32 cellular contexts compared by ENCODE assay signal in the genomic region with DNA sequence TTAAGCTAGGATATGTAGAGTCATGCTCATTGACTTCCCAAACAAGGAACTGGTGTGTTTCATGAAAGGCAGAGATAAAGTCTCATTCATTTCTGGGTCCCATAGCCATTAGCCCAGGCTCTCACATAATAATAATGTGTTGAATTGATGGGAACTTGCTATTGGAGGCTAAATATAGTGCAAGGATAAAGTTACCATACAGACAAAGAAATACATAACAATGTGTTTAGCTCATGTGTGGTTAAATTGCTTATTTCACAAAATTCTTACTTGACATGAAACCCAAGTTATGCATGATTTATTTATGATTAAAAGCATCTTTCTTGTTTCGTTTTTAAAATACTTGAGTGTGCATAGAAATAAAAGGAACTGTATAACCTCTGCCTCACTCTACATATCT. TPM values are rescaled to one million over a fixed set of nuclear protein-coding genes. Genes with fewer than 3 reads are reported as not detected.
A peak's percentile ranks its signal among the peaks of the same experiment; 100 is the strongest.
DNase-seq lines count a peak whose midpoint lies in the region; ATAC-seq and TF ChIP-seq lines count a peak whose summit lies in the region.
"Had no signal": no experiment of that assay in that cellular context is flagged by ENCODE, and none has a peak within 500 bp of the region (broad histone marks: within the 10 kb centered on the region; RNA-seq: fewer than 3 reads in every experiment).

No MANE protein-coding gene starts in this region.

- H3K9me3 Mint-ChIP-seq in activated naive CD4-positive, alpha-beta T cell treated with anti-CD3 and anti-CD28 coated beads for 36 hours, result no peaks in the 10 kb centered on the region
- H3K9me3 Mint-ChIP-seq: CD4-positive, alpha-beta T cell; GM23338; stimulated activated naive CD8-positive, alpha-beta T cell treated with anti-CD3 and anti-CD28 coated beads, Interleukin-15, Interleukin-2, amounts not matched to agents 100 ng/mL and 50 ng/mL, for 24 hours had no signal

- ATAC-seq in Right ventricle myocardium superior (ENCODE audit: poor library complexity) (no peak), GM21360 (IDR thresholded peaks at IDR 0.05; ENCODE audit: unreplicated experiment) (no peak)
- ATAC-seq: GM23338, heart left ventricle, left ventricle myocardium superior, right cardiac atrium, Right ventricle myocardium inferior had no signal

- H3K4me3 Mint-ChIP-seq in activated naive CD4-positive, alpha-beta T cell treated with anti-CD3 and anti-CD28 coated beads for 36 hours, result no peak overlapping the region
- H3K4me3 Mint-ChIP-seq: CD4-positive, alpha-beta T cell; GM23338; naive B cell; stimulated activated naive CD8-positive, alpha-beta T cell treated with anti-CD3 and anti-CD28 coated beads, Interleukin-15, Interleukin-2, amounts not matched to agents 100 ng/mL and 50 ng/mL, for 24 hours; T-helper 2 cell treated with Interferon-gamma antibody and Interleukin-4, amounts not matched to agents 5 μg/mL and 100 μg/mL, for 36 hours had no signal

- DNase-seq in AG09319 (ENCODE audit: extremely low read depth, low read depth) (peak; percentile 37), GM06990 (ENCODE audit: extremely low read depth, insufficient read length) (peak; percentile 5), amniotic epithelial cell (ENCODE audit: low read depth) (peak; percentile 43), fibroblast of the aortic adventitia (ENCODE audit: low read depth) (peak; percentile 39), Right ventricle myocardium superior (no peak), NCI-H82 treated with DMSO at 0.1 percent for 48 hours (lab: John Stamatoyannopoulos, UW; ENCODE audit: unreplicated experiment) (no peak)
- DNase-seq in activated naive CD4-positive, alpha-beta T cell treated with anti-CD3 and anti-CD28 coated beads for 36 hours, result no peak
- DNase-seq: activated CD4-positive, alpha-beta T cell treated with anti-CD3 and anti-CD28 coated beads, Interleukin-2, amount 50 U/mL, for 48 hours; activated CD4-positive, CD25-positive, alpha-beta regulatory T cell treated with anti-CD3 and anti-CD28 coated beads, Interleukin-2, amount 50 U/mL, for 72 hours; activated gamma-delta T cell treated with Interleukin-2 at 50 U/mL for 16 hours; activated T-cell treated with anti-CD3 and anti-CD28 coated beads, Interleukin-2, amount 50 U/mL, for 48 hours; CD4-positive, alpha-beta T cell; heart left ventricle; left ventricle myocardium superior; MV-4-11; naive B cell; NCI-H146; NCI-H226; NCI-H69; PC-9; posterior cingulate gyrus; right cardiac atrium; stimulated activated CD4-positive, alpha-beta T cell treated with anti-CD3 and anti-CD28 coated beads, Interleukin-1b, Interleukin-23, amount 100 ng/mL, for 48 hours; testis had no signal

- H3K36me3 ChIP-seq in GM06990 (ENCODE audit: control insufficient read depth, insufficient read depth, low read length), result no peaks in the 10 kb centered on the region
- H3K36me3 ChIP-seq: heart left ventricle had no signal

- H3K27me3 ChIP-seq in GM06990 (replicated peaks; ENCODE audit: control insufficient read depth, insufficient read depth, low read length), result no peaks in the 10 kb centered on the region
- H3K27me3 ChIP-seq: testis had no signal

- intact Hi-C loops in activated naive CD4-positive, alpha-beta T cell treated with anti-CD3 and anti-CD28 coated beads for 36 hours (cut with micrococcal nuclease), result no loop called here
- intact Hi-C loops in Right ventricle myocardium superior (cut with DNase I), result no loop called here

- CTCF ChIA-PET in activated naive CD4-positive, alpha-beta T cell treated with anti-CD3 and anti-CD28 coated beads for 36 hours (lab: Charles Lee), result no interaction called here

- H3K36me3 Mint-ChIP-seq in activated naive CD4-positive, alpha-beta T cell treated with anti-CD3 and anti-CD28 coated beads for 36 hours (ENCODE audit: low read depth), result no peaks in the 10 kb centered on the region
- H3K36me3 Mint-ChIP-seq: naive B cell had no signal

- no peak overlapping the region for H3K27ac Mint-ChIP-seq in activated naive CD4-positive, alpha-beta T cell treated with anti-CD3 and anti-CD28 coated beads for 36 hours
- H3K27ac Mint-ChIP-seq: CD4-positive, alpha-beta T cell; GM23338; naive B cell; stimulated activated naive CD8-positive, alpha-beta T cell treated with anti-CD3 and anti-CD28 coated beads, Interleukin-15, Interleukin-2, amounts not matched to agents 100 ng/mL and 50 ng/mL, for 24 hours; T-helper 2 cell treated with Interferon-gamma antibody and Interleukin-4, amounts not matched to agents 5 μg/mL and 100 μg/mL, for 36 hours had no signal

- H3K4me1 Mint-ChIP-seq in activated naive CD4-positive, alpha-beta T cell treated with anti-CD3 and anti-CD28 coated beads for 36 hours (ENCODE audit: low read depth), result peaks cover 4% of the 10 kb centered on the region

- H3K4me3 ChIP-seq in GM06990 (replicated peaks; ENCODE audit: low read depth, low read length) (no peak overlapping the region), fibroblast of the aortic adventitia (ENCODE audit: low read depth, low read length) (no peak overlapping the region)
- H3K4me3 ChIP-seq: GM23338, heart left ventricle, PC-9, testis had no signal

- no peaks in the 10 kb centered on the region for H3K27me3 Mint-ChIP-seq in activated naive CD4-positive, alpha-beta T cell treated with anti-CD3 and anti-CD28 coated beads for 36 hours (ENCODE audit: low read depth)
- H3K27me3 Mint-ChIP-seq: CD4-positive, alpha-beta T cell; stimulated activated naive CD8-positive, alpha-beta T cell treated with anti-CD3 and anti-CD28 coated beads, Interleukin-15, Interleukin-2, amounts not matched to agents 100 ng/mL and 50 ng/mL, for 24 hours had no signal

- TF ChIP-seq CTCF in AG09319 (IDR thresholded peaks at IDR 0.05; ENCODE audit: low read depth, low read length) (no peak), GM06990 (IDR thresholded peaks at IDR 0.05; ENCODE audit: insufficient read depth, low read length, poor library complexity, severe bottlenecking) (no peak), fibroblast of the aortic adventitia (IDR thresholded peaks at IDR 0.05; ENCODE audit: insufficient read depth, low read length) (no peak)

RNA-seq across cellular contexts. Expression of gene LPAR4, which starts 37.4 kb away (rescaled TPM):
- 1.3 and 1.7 TPM in 2 replicates for total RNA-seq in fibroblast of the aortic adventitia (ENCODE audit: low replicate concordance)
- total RNA-seq in activated naive CD4-positive, alpha-beta T cell treated with anti-CD3 and anti-CD28 coated beads for 36 hours, result not detected
- total RNA-seq in Right ventricle myocardium superior, result 0.38 TPM
- total RNA-seq: CD4-positive, alpha-beta T cell; PC-9 had no signal

RNA-seq across cellular contexts. Expression of gene RTL3, which starts 51.0 kb away (rescaled TPM):
- 0.27 TPM in 1 of 2 replicates, not detected in the other for total RNA-seq in fibroblast of the aortic adventitia (ENCODE audit: low replicate concordance)
- not detected for total RNA-seq in activated naive CD4-positive, alpha-beta T cell treated with anti-CD3 and anti-CD28 coated beads for 36 hours
- total RNA-seq in Right ventricle myocardium superior, result 0.08 TPM
- total RNA-seq: A172; CD4-positive, alpha-beta T cell; endothelial cell of umbilical vein; GM23338; PC-9; testis; ureter had no signal

Comparison
In these comparisons a context has a peak if more than half of its experiments do, and no peak if none do; other contexts are left out.
1. DNase-seq: peak in AG09319 (single experiment), GM06990 (single experiment), amniotic epithelial cell (single experiment) and fibroblast of the aortic adventitia (single experiment); none in activated naive CD4-positive, alpha-beta T cell treated with anti-CD3 and anti-CD28 coated beads for 36 hours (single experiment), Right ventricle myocardium superior (single experiment) and NCI-H82 treated with DMSO at 0.1 percent for 48 hours (single experiment).